9 cellular contexts compared by ENCODE assay signal in the genomic region with DNA sequence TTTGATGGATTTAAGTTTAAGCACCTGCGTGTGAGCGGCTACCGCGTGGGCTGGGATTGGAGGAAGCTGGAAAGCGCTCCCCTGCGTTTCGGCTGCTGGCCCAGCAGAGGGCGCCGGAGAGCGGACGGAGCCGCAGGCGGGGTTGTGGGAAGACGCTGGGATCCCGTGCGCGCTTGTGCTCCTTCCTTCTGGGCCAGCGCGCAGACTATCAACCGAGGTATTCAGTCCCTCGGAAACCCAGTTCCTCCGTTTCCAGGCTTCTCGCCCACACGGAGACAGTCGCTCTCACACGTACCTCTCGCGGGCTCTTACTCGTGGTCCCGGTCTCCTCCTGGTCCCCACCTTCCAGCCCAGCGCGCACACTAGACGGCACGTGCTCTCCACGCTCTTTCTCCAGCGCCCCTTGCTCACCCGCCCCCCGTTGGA. TPM values are rescaled to one million over a fixed set of nuclear protein-coding genes. Genes with fewer than 3 reads are reported as not detected.
DNase-seq lines count a peak whose midpoint lies in the region; ATAC-seq and TF ChIP-seq lines count a peak whose summit lies in the region.
"Had no signal": no experiment of that assay in that cellular context is flagged by ENCODE, and none has a peak within 500 bp of the region (broad histone marks: within the 10 kb centered on the region; RNA-seq: fewer than 3 reads in every experiment).

No MANE protein-coding gene starts in this region.

- DNase-seq in GM23338 (ENCODE audit: low spot score): peak; percentile 86
- DNase-seq in activated CD4-positive, alpha-beta T cell treated with anti-CD3 and anti-CD28 coated beads, Interleukin-2, amount 50 U/mL, for 1 hour: peak; percentile 43
- peak; percentile 13 for DNase-seq in epithelial cell of esophagus (ENCODE audit: low read depth)
- peak; percentile 32 for DNase-seq in neural crest cell (ENCODE audit: low read depth, low spot score)
- peak; percentile 42 to 90 for DNase-seq in upper lobe of left lung
- no peak for DNase-seq in SK-N-DZ (ENCODE audit: low spot score)

- TF ChIP-seq CTCF in GM23338 (conservative IDR thresholded peaks at IDR 0.05; ENCODE audit: low read depth in 2 of 2): peak; percentile 76 to 81
- peak; percentile 50 for TF ChIP-seq CTCF in epithelial cell of esophagus (IDR thresholded peaks at IDR 0.05; ENCODE audit: insufficient read depth, low read depth, low read length, missing control alignments)
- TF ChIP-seq CTCF in neural crest cell (conservative IDR thresholded peaks at IDR 0.05): peak; percentile 61
- TF ChIP-seq CTCF in upper lobe of left lung (IDR thresholded peaks at IDR 0.05): peak; percentile 61 to 82 (median 72)

- no peaks in the 10 kb centered on the region; the same call in 1 of the 2 replicates for H4K20me1 ChIP-seq in GM23338 (replicated peaks; ENCODE audit: insufficient read depth)

- peak overlapping the region; percentile 38; the same call in 1 of the 2 replicates for H3K4me2 ChIP-seq in GM23338

- H3K4me3 Mint-ChIP-seq in GM23338: no peak overlapping the region
- no peak overlapping the region for H3K4me3 Mint-ChIP-seq in neural crest cell

- H3K4me1 Mint-ChIP-seq in GM23338 (no peaks in the 10 kb centered on the region; the same call in 2 of the 3 replicates), neural crest cell (peaks cover 6% of the 10 kb centered on the region)

- H3K36me3 ChIP-seq in GM23338 (ENCODE audit: insufficient read depth) (no peaks in the 10 kb centered on the region), upper lobe of left lung (peaks cover 0 to 20% (median 4%) of the 10 kb centered on the region in 4 donors)

- H2AFZ ChIP-seq in GM23338: no peak overlapping the region

- H3K36me3 Mint-ChIP-seq in GM23338 (ENCODE audit: low read depth) (peaks cover 69% of the 10 kb centered on the region), neural crest cell (ENCODE audit: low read depth) (peaks cover 23% of the 10 kb centered on the region)

- H3K4me3 ChIP-seq in GM23338 (no peak overlapping the region), epithelial cell of esophagus (ENCODE audit: low read length) (no peak overlapping the region), upper lobe of left lung (no peak overlapping the region)

- no peak overlapping the region for H3K27ac ChIP-seq in GM23338 (ENCODE audit: low read depth)
- H3K27ac ChIP-seq in upper lobe of left lung: no peak overlapping the region

- no peaks in the 10 kb centered on the region; the same call in 1 of the 2 replicates for H3F3A ChIP-seq in GM23338 (replicated peaks; ENCODE audit: low read depth)

- H3K27me3 Mint-ChIP-seq in GM23338 (ENCODE audit: insufficient read depth, low read depth, poor library complexity): peaks cover 18% of the 10 kb centered on the region
- H3K27me3 Mint-ChIP-seq in neural crest cell (ENCODE audit: low read depth): peaks cover 14% of the 10 kb centered on the region

- ATAC-seq in GM23338 (peak; percentile 88), upper lobe of left lung (ENCODE audit: low FRiP score in 2 of 2) (peak; percentile 77 to 80), HG02623 (IDR thresholded peaks at IDR 0.05; ENCODE audit: unreplicated experiment) (no peak), HG03139 (IDR thresholded peaks at IDR 0.05; ENCODE audit: unreplicated experiment) (no peak)

- H3K9me3 ChIP-seq in upper lobe of left lung: no peaks in the 10 kb centered on the region

- H3K9me3 Mint-ChIP-seq in GM23338 (peaks cover 69% of the 10 kb centered on the region), neural crest cell (peaks cover 6% of the 10 kb centered on the region)

- no peaks in the 10 kb centered on the region for H3K79me2 ChIP-seq in GM23338 (replicated peaks; ENCODE audit: insufficient read depth)

- H3K27ac Mint-ChIP-seq in GM23338 (no peak overlapping the region), neural crest cell (ENCODE audit: unreplicated experiment) (no peak overlapping the region)

- no peak for TF ChIP-seq EP300 in upper lobe of left lung (IDR thresholded peaks at IDR 0.05)

- WGBS in upper lobe of left lung, 2 donors: 51 to 53% methylated on average over 25 to 38 of the region's 38 CpGs

- H3K4me1 ChIP-seq in GM23338 (ENCODE audit: insufficient read depth) (peaks cover 6% of the 10 kb centered on the region; the same call in 1 of the 2 replicates), upper lobe of left lung (peaks cover 0 to 5% (median 1%) of the 10 kb centered on the region in 4 donors)

- H3K27me3 ChIP-seq in GM23338 (ENCODE audit: insufficient read depth) (no peaks in the 10 kb centered on the region; the same call in 1 of the 2 replicates), upper lobe of left lung (no peaks in the 10 kb centered on the region)

- no peak for TF ChIP-seq POLR2A in upper lobe of left lung (IDR thresholded peaks at IDR 0.05)

- H3K9me2 ChIP-seq in GM23338 (ENCODE audit: insufficient read depth): no peaks in the 10 kb centered on the region

TF ChIP-seq in GM23338, 12 proteins besides CTCF, POLR2A, EP300 and RAD21 (continues in another document):
- TF ChIP-seq STAT1 (IDR thresholded peaks at IDR 0.05; ENCODE audit: unreplicated experiment) (no peak), NANOG (IDR thresholded peaks at IDR 0.05; ENCODE audit: borderline replicate concordance) (no peak), EZH2 (IDR thresholded peaks at IDR 0.05; ENCODE audit: low read depth, unreplicated experiment) (no peak)
- TF ChIP-seq, protein P1, sequence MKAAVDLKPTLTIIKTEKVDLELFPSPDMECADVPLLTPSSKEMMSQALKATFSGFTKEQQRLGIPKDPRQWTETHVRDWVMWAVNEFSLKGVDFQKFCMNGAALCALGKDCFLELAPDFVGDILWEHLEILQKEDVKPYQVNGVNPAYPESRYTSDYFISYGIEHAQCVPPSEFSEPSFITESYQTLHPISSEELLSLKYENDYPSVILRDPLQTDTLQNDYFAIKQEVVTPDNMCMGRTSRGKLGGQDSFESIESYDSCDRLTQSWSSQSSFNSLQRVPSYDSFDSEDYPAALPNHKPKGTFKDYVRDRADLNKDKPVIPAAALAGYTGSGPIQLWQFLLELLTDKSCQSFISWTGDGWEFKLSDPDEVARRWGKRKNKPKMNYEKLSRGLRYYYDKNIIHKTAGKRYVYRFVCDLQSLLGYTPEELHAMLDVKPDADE (IDR thresholded peaks at IDR 0.05): no peak

RNA-seq across cellular contexts. Expression of a gene that starts 28.8 kb away (rescaled TPM):
- 208 and 223 TPM in 2 replicates for total RNA-seq in GM23338 (2014; rRNA removed; shearing (Covaris generic))
- polyA plus RNA-seq in GM23338 (2016; fragmentation: Nextera tagmentation; extraction: Ambion mirVana): 47.1 and 48.9 TPM in 2 replicates
- total RNA-seq in neural crest cell (129 and 130 TPM in 2 replicates), upper lobe of left lung (100 to 1,000 TPM in 4 of 6 donors, 10 to 100 TPM in 2; 59.7 to 357 (median 126) TPM)
- 66.2 and 76.6 TPM in 2 replicates for polyA plus RNA-seq in SK-N-DZ (2014; cell fraction: cytosol; rRNA removed)
- 19.2 and 41.3 TPM in 2 replicates for polyA plus RNA-seq in SK-N-DZ (2014; cell fraction: nucleus; rRNA removed)

RNA-seq across cellular contexts. Expression of a gene that starts 34.4 kb away (rescaled TPM):
- not detected in 2 replicates for total RNA-seq in GM23338 (2014; rRNA removed; shearing (Covaris generic))
- polyA plus RNA-seq in GM23338 (2016; fragmentation: Nextera tagmentation; extraction: Ambion mirVana): not detected in 2 replicates
- total RNA-seq in neural crest cell (not detected in 2 replicates), upper lobe of left lung (not detected)
- not detected in 2 replicates for polyA plus RNA-seq in SK-N-DZ (2014; cell fraction: cytosol; rRNA removed)
- not detected in 2 replicates for polyA plus RNA-seq in SK-N-DZ (2014; cell fraction: nucleus; rRNA removed)
- total RNA-seq: myocyte had no signal

RNA-seq across cellular contexts. Expression of a gene that starts 49.0 kb away (rescaled TPM):
- 233 and 234 TPM in 2 replicates for total RNA-seq in GM23338 (2014; rRNA removed; shearing (Covaris generic))
- 73.1 and 75.2 TPM in 2 replicates for polyA plus RNA-seq in GM23338 (2016; fragmentation: Nextera tagmentation; extraction: Ambion mirVana)
- total RNA-seq in neural crest cell (342 and 365 TPM in 2 replicates), upper lobe of left lung (100 to 1,000 TPM in 4 of 6 donors, 10 to 100 TPM in 2; 57.7 to 294 (median 157) TPM)
- 120 and 160 TPM in 2 replicates for polyA plus RNA-seq in SK-N-DZ (2014; cell fraction: cytosol; rRNA removed)
- polyA plus RNA-seq in SK-N-DZ (2014; cell fraction: nucleus; rRNA removed): 129 and 133 TPM in 2 replicates

RNA-seq across cellular contexts. Expression of a gene that starts 55.1 kb away (rescaled TPM):
- total RNA-seq in GM23338 (2014; rRNA removed; shearing (Covaris generic)): not detected in 2 replicates
- polyA plus RNA-seq in GM23338 (2016; fragmentation: Nextera tagmentation; extraction: Ambion mirVana): not detected in 2 replicates
- not detected in 2 replicates for total RNA-seq in neural crest cell
- total RNA-seq in upper lobe of left lung: not detected
- polyA plus RNA-seq in SK-N-DZ (2014; cell fraction: cytosol; rRNA removed): not detected in 2 replicates
- not detected in 2 replicates for polyA plus RNA-seq in SK-N-DZ (2014; cell fraction: nucleus; rRNA removed)
- total RNA-seq: myocyte had no signal

RNA-seq across cellular contexts. Expression of a gene that starts 55.8 kb away (rescaled TPM):
- 8.2 and 12.0 TPM in 2 replicates for total RNA-seq in GM23338 (2014; rRNA removed; shearing (Covaris generic))
- 17.6 and 19.9 TPM in 2 replicates for polyA plus RNA-seq in GM23338 (2016; fragmentation: Nextera tagmentation; extraction: Ambion mirVana)
- total RNA-seq in neural crest cell (18.7 and 18.9 TPM in 2 replicates), upper lobe of left lung (10 to 100 TPM; 15.3 to 44.0 (median 17.1) TPM)
- 12.5 and 14.6 TPM in 2 replicates for polyA plus RNA-seq in SK-N-DZ (2014; cell fraction: cytosol; rRNA removed)
- 18.2 and 20.0 TPM in 2 replicates for polyA plus RNA-seq in SK-N-DZ (2014; cell fraction: nucleus; rRNA removed)

Comparison
In these comparisons a context has a peak if more than half of its experiments do, and no peak if none do; other contexts are left out.
1. ATAC-seq: peak in GM23338 (single experiment) and upper lobe of left lung (2 of 2); none in HG02623 (single experiment) and HG03139 (single experiment).
2. Peak in every context shown above with its lines, with median percentiles within 50 percentile points of each other: CTCF ChIP-seq.